8 cellular contexts compared by ENCODE assay signal in genomic region chr3:75432885-75433284, GRCh38.
DNase-seq lines count a peak whose midpoint lies in the region; ATAC-seq and TF ChIP-seq lines count a peak whose summit lies in the region.
"Not testable (repeated sequence)": the region's sequence is repeated elsewhere in the genome, so short reads cannot be mapped to it uniquely, and the experiment has no call there.

No MANE protein-coding gene starts in this region.

- H4K20me1 ChIP-seq in SK-N-SH (ENCODE audit: insufficient read depth), result not testable (repeated sequence)

- POLR2A ChIA-PET in CD8-positive, alpha-beta memory T cell (lab: Charles Lee); SK-N-SH (lab: Yijun Ruan, JAX): not testable (repeated sequence)

- H2AK5ac ChIP-seq in trophoblast cell (ENCODE audit: low read length), result not testable (repeated sequence)

- H3K79me1 ChIP-seq in trophoblast cell (ENCODE audit: low read length), result not testable (repeated sequence)

- H3K4me1 Mint-ChIP-seq in CD8-positive, alpha-beta memory T cell, result peaks cover 19 to 23% (median 20%) of the 10 kb centered on the region in 3 donors
- H3K4me1 Mint-ChIP-seq in IgD-negative memory B cell, result peaks cover 9 to 11% (median 10%) of the 10 kb centered on the region in 3 donors

- H3K23ac ChIP-seq in trophoblast cell (ENCODE audit: low read length), result not testable (repeated sequence)

- not testable (repeated sequence) for H3K14ac ChIP-seq in trophoblast cell (ENCODE audit: low read length)

- peak overlapping the region; percentile 79 for H3K4me2 ChIP-seq in SK-N-SH
- not testable (repeated sequence) for H3K4me2 ChIP-seq in trophoblast cell (ENCODE audit: low read length)

- not testable (repeated sequence) for H2BK5ac ChIP-seq in trophoblast cell (ENCODE audit: low read depth, low read length, poor library complexity)

- TF ChIP-seq EP300 in SK-N-SH (IDR thresholded peaks at IDR 0.05; ENCODE audit: borderline replicate concordance in 1 of 2, low read depth in 1 of 2, low read length in 1 of 2), result peak in 1 of 2 experiments; percentile 68; a peak in 2 of 4 replicates

- H3F3A ChIP-seq in SK-N-SH (replicated peaks; ENCODE audit: insufficient read depth), result peaks cover 14% of the 10 kb centered on the region

- H3K36me3 ChIP-seq in CD8-positive, alpha-beta memory T cell (ENCODE audit: insufficient read depth, low read length); SK-N-SH (replicated peaks in 1 of 2; ENCODE audit: control insufficient read depth in 1 of 2, insufficient read depth in 2 of 2, low read length in 1 of 2); trophoblast cell (ENCODE audit: control insufficient read depth in 1 of 2, insufficient read depth in 2 of 2, low read length in 2 of 2); upper lobe of right lung: not testable (repeated sequence)
- peaks cover 0 to 16% of the 10 kb centered on the region in 2 donors for H3K36me3 ChIP-seq in ascending aorta

- not testable (repeated sequence) for H2BK12ac ChIP-seq in trophoblast cell (ENCODE audit: low read length)

- not testable (repeated sequence) for H3K9me3 Mint-ChIP-seq in CD8-positive, alpha-beta memory T cell; IgD-negative memory B cell

- CTCF ChIA-PET in CD8-positive, alpha-beta memory T cell (lab: Charles Lee), result not testable (repeated sequence)
- CTCF ChIA-PET in SK-N-SH (lab: Yijun Ruan, JAX), result interaction anchor here (1.2 kb wide), 1 partner anchor 19 kb away, joined by 3 read pairs; no protein-coding TSS in a partner anchor

- H3K27ac Mint-ChIP-seq in CD8-positive, alpha-beta memory T cell, result peak overlapping the region in 6 of 8 donors; percentile 2 to 92 (median 45)
- H3K27ac Mint-ChIP-seq in IgD-negative memory B cell, result peak overlapping the region in 1 of 3 donors; percentile 78

- not testable (repeated sequence) for H4K12ac ChIP-seq in trophoblast cell (ENCODE audit: low read depth, low read length)

- not testable (repeated sequence) for H2AFZ ChIP-seq in SK-N-SH (ENCODE audit: low read depth); trophoblast cell (ENCODE audit: insufficient read depth, low read length, poor library complexity)

- H3K9me2 ChIP-seq in SK-N-SH, result not testable (repeated sequence)

- peak overlapping the region; percentile 81; the same call in 1 of the 2 replicates for H3K9ac ChIP-seq in SK-N-SH
- not testable (repeated sequence) for H3K9ac ChIP-seq in trophoblast cell (ENCODE audit: low read length)

- not testable (repeated sequence) for H3K18ac ChIP-seq in trophoblast cell (ENCODE audit: low read length)

- WGBS in SK-N-SH (ENCODE audit: low lambda C conversion rate), result 14% methylated on average over 4 of the region's 8 CpGs
- WGBS in trophoblast cell (ENCODE audit: extremely low coverage, insufficient coverage, insufficient read length), result no CpG with 5 or more reads among the region's 8 CpGs

- not testable (repeated sequence) for H3K27me3 ChIP-seq in CD8-positive, alpha-beta memory T cell (ENCODE audit: insufficient read depth, low read length, poor library complexity, severe bottlenecking); SK-N-SH (ENCODE audit: insufficient read depth); ascending aorta; trophoblast cell (ENCODE audit: insufficient read depth, low read length); upper lobe of right lung

- intact Hi-C loops in ascending aorta (cut with DNase I), result loop anchor here (10.0 kb wide), 1 partner anchor 352 kb away; the partner anchor contains the start of gene ZNF717
- intact Hi-C loops in upper lobe of right lung (cut with DNase I), result not testable (repeated sequence)

- not testable (repeated sequence) for TF ChIP-seq CTCF in SK-N-SH (IDR thresholded peaks at IDR 0.05); ascending aorta (IDR thresholded peaks at IDR 0.05); upper lobe of right lung (IDR thresholded peaks at IDR 0.05)

- not testable (repeated sequence) for H4K91ac ChIP-seq in trophoblast cell (ENCODE audit: low read depth, low read length)

- not testable (repeated sequence) for H3K4me3 ChIP-seq in CD8-positive, alpha-beta memory T cell (ENCODE audit: low read length); SK-N-SH (ENCODE audit: low read depth in 2 of 2, low read length in 1 of 2); ascending aorta; trophoblast cell (ENCODE audit: low read depth, low read length); upper lobe of right lung

- H3K27me3 Mint-ChIP-seq in CD8-positive, alpha-beta memory T cell; IgD-negative memory B cell: not testable (repeated sequence)

- H3K4me1 ChIP-seq in CD8-positive, alpha-beta memory T cell (ENCODE audit: insufficient read depth, low read length); SK-N-SH (ENCODE audit: control insufficient read depth in 1 of 2, insufficient read depth in 2 of 2, low read depth in 1 of 2, low read length in 1 of 2); trophoblast cell (ENCODE audit: control insufficient read depth in 1 of 2, insufficient read depth in 2 of 2, low read length in 2 of 2): not testable (repeated sequence)
- peaks cover 0 to 25% of the 10 kb centered on the region in 2 donors for H3K4me1 ChIP-seq in ascending aorta
- peaks cover 15% of the 10 kb centered on the region for H3K4me1 ChIP-seq in upper lobe of right lung

- not testable (repeated sequence) for H3K9me3 ChIP-seq in CD8-positive, alpha-beta memory T cell (ENCODE audit: low read length); SK-N-SH; ascending aorta; trophoblast cell (ENCODE audit: insufficient read depth, low read depth, low read length); upper lobe of right lung

- not testable (repeated sequence) for ATAC-seq in upper lobe of right lung

- not testable (repeated sequence) for H3K4ac ChIP-seq in trophoblast cell (ENCODE audit: low read depth, low read length)

- H3K4me3 Mint-ChIP-seq in CD8-positive, alpha-beta memory T cell, result peak overlapping the region in 6 of 7 donors; percentile 33 to 79 (median 54)
- peak overlapping the region in 3 of 4 donors; percentile 49 to 97 (median 57) for H3K4me3 Mint-ChIP-seq in IgD-negative memory B cell

- not testable (repeated sequence) for DNase-seq in CD8-positive, alpha-beta memory T cell; SK-N-SH
- DNase-seq in ascending aorta (ENCODE audit: low spot score in 2 of 2), result peak; percentile 68 to 97
- DNase-seq in fibroblast of gingiva (ENCODE audit: low read depth), result peak; percentile 100
- peak; percentile 92 for DNase-seq in kidney tubule cell (ENCODE audit: low spot score)
- DNase-seq in trophoblast cell, result peak; percentile 77 to 82
- DNase-seq in upper lobe of right lung, result peak; percentile 68

- H4K8ac ChIP-seq in trophoblast cell (ENCODE audit: low read depth, low read length), result not testable (repeated sequence)

- H2BK120ac ChIP-seq in trophoblast cell (ENCODE audit: insufficient read depth, low read length, poor library complexity), result not testable (repeated sequence)

- not testable (repeated sequence) for TF ChIP-seq RAD21 in SK-N-SH (IDR thresholded peaks at IDR 0.05; ENCODE audit: low read length)

- H3K36me3 Mint-ChIP-seq in CD8-positive, alpha-beta memory T cell, result peaks cover 0 to 43% (median 3%) of the 10 kb centered on the region in 3 donors
- not testable (repeated sequence) for H3K36me3 Mint-ChIP-seq in IgD-negative memory B cell

- H3K79me2 ChIP-seq in SK-N-SH (ENCODE audit: insufficient read depth), result peaks cover 11% of the 10 kb centered on the region; the same call in 1 of the 2 replicates
- not testable (repeated sequence) for H3K79me2 ChIP-seq in trophoblast cell (ENCODE audit: control insufficient read depth, insufficient read depth, low read length, poor library complexity)

- not testable (repeated sequence) for H3K27ac ChIP-seq in CD8-positive, alpha-beta memory T cell (ENCODE audit: low read depth, low read length); trophoblast cell (ENCODE audit: low read depth, low read length); upper lobe of right lung
- peak overlapping the region in 1 of 2 experiments; percentile 83; a peak in 2 of 4 replicates for H3K27ac ChIP-seq in SK-N-SH (ENCODE audit: low read depth in 2 of 2, low read length in 1 of 2)
- H3K27ac ChIP-seq in ascending aorta, result peak overlapping the region; percentile 96 to 97

TF ChIP-seq in SK-N-SH, 30 proteins besides CTCF, POLR2A, EP300 and RAD21:
- TF ChIP-seq NFIC (IDR thresholded peaks at IDR 0.05; ENCODE audit: borderline replicate concordance) (peak; percentile 48), JUND (IDR thresholded peaks at IDR 0.05) (peak; percentile 86), PBX3 (IDR thresholded peaks at IDR 0.05) (peak; percentile 54), FOSL2 (IDR thresholded peaks at IDR 0.05; ENCODE audit: borderline replicate concordance, low read depth) (peak; percentile 88; the same call in 1 of the 2 replicates), RXRA (IDR thresholded peaks at IDR 0.05; ENCODE audit: borderline replicate concordance, low read depth) (peak; percentile 90; the same call in 1 of the 2 replicates), TCF12 (IDR thresholded peaks at IDR 0.05) (peak; percentile 75)
